9 cellular contexts compared by ENCODE assay signal in the genomic region with DNA sequence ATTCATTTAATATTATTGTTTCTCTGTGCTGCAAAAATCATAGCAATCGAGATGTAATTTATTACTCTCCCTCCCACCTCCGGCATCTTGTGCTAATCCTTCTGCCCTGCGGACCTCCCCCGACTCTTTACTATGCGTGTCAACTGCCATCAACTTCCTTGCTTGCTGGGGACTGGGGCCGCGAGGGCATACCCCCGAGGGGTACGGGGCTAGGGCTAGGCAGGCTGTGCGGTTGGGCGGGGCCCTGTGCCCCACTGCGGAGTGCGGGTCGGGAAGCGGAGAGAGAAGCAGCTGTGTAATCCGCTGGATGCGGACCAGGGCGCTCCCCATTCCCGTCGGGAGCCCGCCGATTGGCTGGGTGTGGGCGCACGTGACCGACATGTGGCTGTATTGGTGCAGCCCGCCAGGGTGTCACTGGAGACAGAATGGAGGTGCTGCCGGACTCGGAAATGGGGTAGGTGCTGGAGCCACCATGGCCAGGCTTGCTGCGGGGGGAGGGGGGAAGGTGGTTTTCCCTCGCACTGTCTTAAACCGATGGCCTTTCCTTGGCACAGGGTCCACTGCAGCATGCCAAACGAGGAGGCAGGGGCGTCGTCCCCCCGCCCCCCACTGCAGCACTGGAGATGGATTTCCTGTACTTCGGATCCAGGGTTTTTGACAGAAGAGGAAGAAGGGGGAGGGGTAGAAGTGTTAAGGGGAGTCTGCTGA. TPM values are rescaled to one million over a fixed set of nuclear protein-coding genes. Genes with fewer than 3 reads are reported as not detected.
DNase-seq lines count a peak whose midpoint lies in the region; ATAC-seq and TF ChIP-seq lines count a peak whose summit lies in the region.
"Had no signal": no experiment of that assay in that cellular context is flagged by ENCODE, and none has a peak within 500 bp of the region (broad histone marks: within the 10 kb centered on the region; RNA-seq: fewer than 3 reads in every experiment).

APC (plus strand) TSS at position 414 of the 708 bp plus-strand sequence. CDS start 17,006 bp downstream, outside the sequence.

- intact Hi-C loops in breast epithelium (cut with DNase I; ENCODE audit: low total_unique reads): no loop called here

- H3K27me3 ChIP-seq in WERI-Rb-1 (ENCODE audit: insufficient read depth, low read depth, severe bottlenecking): no peaks in the 10 kb centered on the region
- no peaks in the 10 kb centered on the region for H3K27me3 ChIP-seq in breast epithelium
- H3K27me3 ChIP-seq in iPS-20b (ENCODE audit: insufficient read depth, low read length): no peaks in the 10 kb centered on the region
- H3K27me3 ChIP-seq in skeletal muscle tissue (ENCODE audit: control insufficient read depth in 3 of 3, insufficient read depth in 3 of 3, low read length in 3 of 3): no peaks in the 10 kb centered on the region

- H3K4me3 ChIP-seq in WERI-Rb-1 (ENCODE audit: low read depth, low read length): peak within 1 kb of the TSS; percentile 93
- peak within 1 kb of the TSS; percentile 55 to 78 (median 59) for H3K4me3 ChIP-seq in breast epithelium
- peak within 1 kb of the TSS; percentile 81 for H3K4me3 ChIP-seq in iPS-20b (ENCODE audit: low read length)
- peak within 1 kb of the TSS; percentile 83 to 86 (median 84) for H3K4me3 ChIP-seq in skeletal muscle tissue (ENCODE audit: low read length in 3 of 3)

- H3K9ac ChIP-seq in iPS-20b (ENCODE audit: low read depth, low read length) (peak within 1 kb of the TSS; percentile 68; the same call in 1 of the 2 replicates), skeletal muscle tissue (ENCODE audit: low read depth in 1 of 3, low read length in 3 of 3) (peak within 1 kb of the TSS; percentile 72 to 81 (median 80))

- peak; percentile 100 for ATAC-seq in HG03039 (IDR thresholded peaks at IDR 0.05; ENCODE audit: unreplicated experiment)

- H3K27ac ChIP-seq in WERI-Rb-1: peak within 1 kb of the TSS; percentile 64
- H3K27ac ChIP-seq in breast epithelium: peak within 1 kb of the TSS; percentile 31 to 78
- H3K27ac ChIP-seq in iPS-20b (ENCODE audit: low read length): no peak within 1 kb of the TSS
- H3K27ac ChIP-seq in skeletal muscle tissue (ENCODE audit: low read depth, low read length): peak within 1 kb of the TSS; percentile 2
- H3K27ac ChIP-seq: 22Rv1 had no signal

- peak; percentile 80 to 83 (median 82) for DNase-seq in NCI-H1417 (lab: John Stamatoyannopoulos, UW)
- DNase-seq in NCI-H1417 treated with DMSO at 0.1 percent for 48 hours (lab: John Stamatoyannopoulos, UW): no peak
- DNase-seq in NCI-H2196 (lab: John Stamatoyannopoulos, UW; ENCODE audit: unreplicated experiment): peak; percentile 91
- peak; percentile 93 for DNase-seq in WERI-Rb-1
- peak; percentile 85 to 86 for DNase-seq in breast epithelium (ENCODE audit: low spot score in 2 of 2)

- H3K9me3 ChIP-seq in WERI-Rb-1 (ENCODE audit: severe bottlenecking): no peaks in the 10 kb centered on the region
- no peaks in the 10 kb centered on the region for H3K9me3 ChIP-seq in breast epithelium
- H3K9me3 ChIP-seq in iPS-20b (ENCODE audit: insufficient read depth, low read depth, low read length): no peaks in the 10 kb centered on the region
- H3K9me3 ChIP-seq in skeletal muscle tissue (ENCODE audit: control insufficient read depth in 3 of 3, low read length in 3 of 3): no peaks in the 10 kb centered on the region

- TF ChIP-seq CTCF in WERI-Rb-1 (IDR thresholded peaks at IDR 0.05; ENCODE audit: low read depth, low read length): no peak
- peak in 2 of 3 donors; percentile 21 to 36 for TF ChIP-seq CTCF in breast epithelium (IDR thresholded peaks at IDR 0.05)

- H3K4me1 ChIP-seq in breast epithelium (no peaks in the 10 kb centered on the region), iPS-20b (ENCODE audit: insufficient read depth, low read length) (peaks cover 5% of the 10 kb centered on the region; the same call in 1 of the 2 replicates), skeletal muscle tissue (ENCODE audit: control insufficient read depth in 3 of 3, insufficient read depth in 3 of 3, low read length in 3 of 3) (peaks cover 3 to 15% (median 11%) of the 10 kb centered on the region in 3 donors)

- no peak for TF ChIP-seq POLR2A in breast epithelium (IDR thresholded peaks at IDR 0.05)

- no peaks in the 10 kb centered on the region for H3K36me3 ChIP-seq in WERI-Rb-1
- no peaks in the 10 kb centered on the region for H3K36me3 ChIP-seq in breast epithelium
- H3K36me3 ChIP-seq in iPS-20b (ENCODE audit: insufficient read depth, low read depth, low read length): no peaks in the 10 kb centered on the region
- no peaks in the 10 kb centered on the region for H3K36me3 ChIP-seq in skeletal muscle tissue (ENCODE audit: control insufficient read depth in 3 of 3, insufficient read depth in 3 of 3, low read length in 3 of 3)

RNA-seq across cellular contexts. Expression of gene APC, which starts in this region (rescaled TPM):
- total RNA-seq in breast epithelium (10 to 100 TPM; 51.5 to 73.9 (median 65.1) TPM), skeletal muscle tissue (41.8 TPM)
